In genomic region chr15:78810377-78811123, GRCh38 we compare ENCODE assay signal across 1 cellular context.
TF ChIP-seq lines count a peak whose summit lies in the region.

No MANE protein-coding gene starts in this region.

TF ChIP-seq in WTC11, 78 proteins besides CTCF, POLR2A, EP300 and RAD21 (continued from another document):
- TF ChIP-seq HMGXB4 (CRISPR knock-in tag; IDR thresholded peaks at IDR 0.05) (peak; percentile 56), ETV6 (CRISPR knock-in tag; IDR thresholded peaks at IDR 0.05) (0 out of 2 replicates have a peak, but pooled peaks have one; percentile 5), ZNF423 (CRISPR knock-in tag; IDR thresholded peaks at IDR 0.05) (no peak), RELA (CRISPR knock-in tag; IDR thresholded peaks at IDR 0.05; ENCODE audit: borderline replicate concordance) (0 out of 2 replicates have a peak, but pooled peaks have one; percentile 20), ZNF532 (CRISPR knock-in tag; IDR thresholded peaks at IDR 0.05; ENCODE audit: borderline replicate concordance) (no peak), ZNF219 (CRISPR knock-in tag; IDR thresholded peaks at IDR 0.05; ENCODE audit: borderline replicate concordance) (no peak), USF1 (CRISPR knock-in tag; IDR thresholded peaks at IDR 0.05) (no peak), TP53 (CRISPR knock-in tag; IDR thresholded peaks at IDR 0.05) (no peak; the same call in 1 of the 2 replicates), NR1H2 (CRISPR knock-in tag; IDR thresholded peaks at IDR 0.05) (no peak), PRDM15 (CRISPR knock-in tag; IDR thresholded peaks at IDR 0.05) (no peak), AFF4 (CRISPR knock-in tag; IDR thresholded peaks at IDR 0.05; ENCODE audit: borderline replicate concordance) (no peak)
TF ChIP-seq in WTC11: peak in this region for 5.
